19 cellular contexts compared by ENCODE assay signal in genomic region chr1:209326096-209326495, GRCh38.
"Had no signal": no experiment of that assay in that cellular context is flagged by ENCODE, and none has a peak within 500 bp of the region (broad histone marks: within the 10 kb centered on the region; RNA-seq: fewer than 3 reads in every experiment).

No MANE protein-coding gene starts in this region.

- H3K27ac ChIP-seq: SJSA1, SK-N-MC had no signal

- ATAC-seq: Panc1 had no signal

- H3K4me3 ChIP-seq: MG63, SJSA1, SK-N-MC had no signal

- H3K27me3 ChIP-seq: MG63, SJSA1 had no signal

- H3K36me3 ChIP-seq: MG63, SJSA1 had no signal

- DNase-seq: KBM-7, MG63, NCI-H1092 treated with DMSO at 0.1 percent for 48 hours, NCI-H1436, NCI-H187, NCI-H2029, NCI-H2081 treated with DMSO at 0.1 percent for 48 hours, NCI-H2171, NCI-H226, NCI-H446, NCI-H510A, NCI-H524 treated with DMSO at 0.1 percent for 48 hours, NCI-H69, NCI-H774, Right ventricle myocardium superior, SIG-M5 had no signal

- H3K4me1 ChIP-seq: SJSA1 had no signal
